Comparison of ENCODE assay signal across 1 cellular context in genomic region chr3:42176635-42177034, GRCh38.
TF ChIP-seq lines count a peak whose summit lies in the region.

No MANE protein-coding gene starts in this region.

TF ChIP-seq in WTC11, 78 proteins besides CTCF, POLR2A, EP300 and RAD21 (continued from another document):
- TF ChIP-seq ZNF532 (CRISPR knock-in tag; IDR thresholded peaks at IDR 0.05; ENCODE audit: borderline replicate concordance) (no peak), E2F4 (CRISPR knock-in tag; IDR thresholded peaks at IDR 0.05; ENCODE audit: borderline replicate concordance, low read depth) (no peak), RORB (CRISPR knock-in tag; IDR thresholded peaks at IDR 0.05) (no peak), ZNF396 (CRISPR knock-in tag; IDR thresholded peaks at IDR 0.05; ENCODE audit: borderline replicate concordance) (no peak), CREM (CRISPR knock-in tag; IDR thresholded peaks at IDR 0.05) (no peak), FOXP4 (CRISPR knock-in tag; IDR thresholded peaks at IDR 0.05) (no peak), USF1 (CRISPR knock-in tag; IDR thresholded peaks at IDR 0.05) (no peak), TP53 (CRISPR knock-in tag; IDR thresholded peaks at IDR 0.05) (no peak), ZMAT4 (CRISPR knock-in tag; IDR thresholded peaks at IDR 0.05) (no peak)
